In genomic region chr10:112424658-112425057, GRCh38 we compare ENCODE assay signal across 15 cellular contexts. TPM values are rescaled to one million over a fixed set of nuclear protein-coding genes. Genes with fewer than 3 reads are reported as not detected.
DNase-seq lines count a peak whose midpoint lies in the region; ATAC-seq, FAIRE-seq and TF ChIP-seq lines count a peak whose summit lies in the region.
"Had no signal": no experiment of that assay in that cellular context is flagged by ENCODE, and none has a peak within 500 bp of the region (broad histone marks: within the 10 kb centered on the region; RNA-seq: fewer than 3 reads in every experiment).

No MANE protein-coding gene starts in this region.

- H4K20me1 ChIP-seq in HepG2 (ENCODE audit: insufficient read depth, low read length) (no peaks in the 10 kb centered on the region), neural progenitor cell (ENCODE audit: low read depth) (no peaks in the 10 kb centered on the region)

- no peak for TF ChIP-seq CTCF in liver (IDR thresholded peaks at IDR 0.05; ENCODE audit: low read depth, low read length, missing input control)
- no peak for TF ChIP-seq CTCF in HepG2 (CRISPR knock-in tag; IDR thresholded peaks at IDR 0.05)
- TF ChIP-seq CTCF in neural progenitor cell (IDR thresholded peaks at IDR 0.05), result no peak
- TF ChIP-seq CTCF in testis (IDR thresholded peaks at IDR 0.05), result no peak
- TF ChIP-seq CTCF in nephron progenitor cell (IDR thresholded peaks at IDR 0.05), result no peak

- H3K27ac Mint-ChIP-seq in neural progenitor cell, result no peak overlapping the region
- H3K27ac Mint-ChIP-seq in nephron progenitor cell, result no peak overlapping the region
- H3K27ac Mint-ChIP-seq: B cell; CD4-positive, alpha-beta T cell; GM23338 had no signal

- no peak overlapping the region for H2AFZ ChIP-seq in HepG2 (ENCODE audit: low read length)
- H2AFZ ChIP-seq in neural progenitor cell (replicated peaks), result no peak overlapping the region
- H2AFZ ChIP-seq: GM23338 had no signal

- H3K36me3 ChIP-seq in liver (ENCODE audit: control insufficient read depth in 4 of 4, insufficient read depth in 3 of 4, low read depth in 1 of 4, low read length in 3 of 4) (peaks cover 8 to 59% (median 53%) of the 10 kb centered on the region in 4 donors), HepG2 (replicated peaks in 1 of 2; ENCODE audit: control insufficient read depth in 1 of 2, insufficient read depth in 2 of 2, low read length in 2 of 2) (peaks cover 24 to 66% of the 10 kb centered on the region in 2 experiments), neural progenitor cell (no peaks in the 10 kb centered on the region), testis (ENCODE audit: low read depth, missing control alignments) (no peaks in the 10 kb centered on the region)

- no peaks in the 10 kb centered on the region for H3F3A ChIP-seq in neural progenitor cell (ENCODE audit: low read depth)

- peaks cover 0 to 22% (median 8%) of the 10 kb centered on the region in 4 donors for H3K4me1 ChIP-seq in liver (ENCODE audit: control insufficient read depth in 4 of 4, insufficient read depth in 4 of 4, low read length in 3 of 4)
- peaks cover 6% of the 10 kb centered on the region for H3K4me1 ChIP-seq in HepG2 (ENCODE audit: insufficient read depth, low read length)
- H3K4me1 ChIP-seq in neural progenitor cell, result peaks cover 14% of the 10 kb centered on the region
- peaks cover 9% of the 10 kb centered on the region for H3K4me1 ChIP-seq in testis

- intact Hi-C loops in HepG2 (cut with micrococcal nuclease; ENCODE audit: unreplicated experiment), result no loop called here
- intact Hi-C loops in left colon (cut with DNase I, micrococcal nuclease), result no loop called here
- intact Hi-C loops in testis (cut with DNase I; ENCODE audit: low total_unique reads), result no loop called here

- no peaks in the 10 kb centered on the region for H3K36me3 Mint-ChIP-seq in neural progenitor cell
- H3K36me3 Mint-ChIP-seq in nephron progenitor cell (ENCODE audit: low read depth), result peaks cover 5% of the 10 kb centered on the region

- H3K27me3 Mint-ChIP-seq in neural progenitor cell (ENCODE audit: insufficient read depth, low read depth) (peaks cover 4% of the 10 kb centered on the region), nephron progenitor cell (ENCODE audit: low read depth, poor library complexity) (no peaks in the 10 kb centered on the region)
- H3K27me3 Mint-ChIP-seq: B cell; CD4-positive, alpha-beta T cell had no signal

- H3K9ac ChIP-seq in liver (ENCODE audit: low read depth in 1 of 2, low read length in 2 of 2) (no peak overlapping the region), HepG2 (ENCODE audit: insufficient read depth, low read depth, low read length) (no peak overlapping the region), neural progenitor cell (no peak overlapping the region)

- TF ChIP-seq EP300 in HepG2 (IDR thresholded peaks at IDR 0.05; ENCODE audit: low read depth in 2 of 2, low read length in 2 of 2) (no peak), HepG2 (CRISPR knock-in tag; IDR thresholded peaks at IDR 0.05; ENCODE audit: borderline replicate concordance) (no peak)

- H3K79me2 ChIP-seq in HepG2 (ENCODE audit: insufficient read depth, low read length), result no peaks in the 10 kb centered on the region
- no peaks in the 10 kb centered on the region for H3K79me2 ChIP-seq in neural progenitor cell (ENCODE audit: low read depth)

- H3K27ac ChIP-seq in liver (ENCODE audit: low read depth in 1 of 2, low read length in 2 of 2), result no peak overlapping the region
- no peak overlapping the region for H3K27ac ChIP-seq in HepG2 (ENCODE audit: extremely low read length, insufficient read depth, low read length)
- peak overlapping the region; percentile 32 for H3K27ac ChIP-seq in neural progenitor cell
- H3K27ac ChIP-seq in testis, result peak overlapping the region; percentile 44 to 52

- 43% methylated on average over 2 of the region's 2 CpGs for WGBS in liver
- 94% methylated on average over 2 of the region's 2 CpGs for WGBS in HepG2 (ENCODE audit: low lambda C conversion rate)
- 69 to 88% methylated on average over 2 of the region's 2 CpGs for WGBS in testis, 2 donors

- H3K9me3 ChIP-seq in liver (ENCODE audit: control insufficient read depth in 4 of 4, low read length in 3 of 4), result no peaks in the 10 kb centered on the region
- no peaks in the 10 kb centered on the region for H3K9me3 ChIP-seq in HepG2 (ENCODE audit: low read length)
- no peaks in the 10 kb centered on the region for H3K9me3 ChIP-seq in neural progenitor cell (ENCODE audit: low read depth)
- no peaks in the 10 kb centered on the region for H3K9me3 ChIP-seq in testis

- no peak for TF ChIP-seq POLR2A in HepG2 (IDR thresholded peaks at IDR 0.05; ENCODE audit: insufficient read depth in 1 of 2, low read depth in 2 of 2, low read length in 2 of 2)
- TF ChIP-seq POLR2A in testis (IDR thresholded peaks at IDR 0.05), result no peak

- H3K4me1 Mint-ChIP-seq in neural progenitor cell (no peaks in the 10 kb centered on the region), nephron progenitor cell (no peaks in the 10 kb centered on the region)
- H3K4me1 Mint-ChIP-seq: GM23338 had no signal

- no peak overlapping the region for H3K4me3 ChIP-seq in liver (ENCODE audit: low read depth in 1 of 3, low read length in 3 of 3)
- H3K4me3 ChIP-seq in HepG2 (replicated peaks in 1 of 3; ENCODE audit: insufficient read depth in 1 of 3, low read depth in 2 of 3, low read length in 3 of 3), result no peak overlapping the region
- H3K4me3 ChIP-seq in neural progenitor cell, result no peak overlapping the region
- no peak overlapping the region for H3K4me3 ChIP-seq in testis
- H3K4me3 ChIP-seq: GM23338 had no signal

- no peak for DNase-seq in HepG2 (ENCODE audit: low spot score)
- no peak for DNase-seq in left colon
- peak; percentile 46 for DNase-seq in neural progenitor cell (ENCODE audit: low spot score)
- no peak for DNase-seq in testis
- no peak for DNase-seq in nephron progenitor cell
- DNase-seq: C1 segment of cervical spinal cord; Calu3; CD4-positive, alpha-beta T cell; DMS 273 treated with DMSO at 0.1 percent for 48 hours; H7 had no signal

- H3K27me3 ChIP-seq in liver (ENCODE audit: control insufficient read depth in 4 of 4, insufficient read depth in 4 of 4, low read length in 3 of 4) (no peaks in the 10 kb centered on the region), HepG2 (ENCODE audit: control insufficient read depth in 1 of 2, insufficient read depth in 2 of 2, low read length in 2 of 2) (no peaks in the 10 kb centered on the region), neural progenitor cell (no peaks in the 10 kb centered on the region), testis (no peaks in the 10 kb centered on the region)

- in situ Hi-C loops in HepG2 (cut with HindIII; ENCODE audit: extremely low pct_ligation_motif_present, low pct_unique_long_range_greater_than_20kb), result loop anchor here (25.0 kb wide), 2 partner anchors 87 to 287 kb away; no protein-coding TSS in a partner anchor

- FAIRE-seq in HepG2 (lab: Jason Lieb, UNC), result no peak
- FAIRE-seq: A204.1 had no signal

- H3K4me3 Mint-ChIP-seq in neural progenitor cell (no peak overlapping the region), nephron progenitor cell (no peak overlapping the region)
- H3K4me3 Mint-ChIP-seq: B cell; CD4-positive, alpha-beta T cell; GM23338 had no signal

- no peaks in the 10 kb centered on the region for H3K9me3 Mint-ChIP-seq in neural progenitor cell
- H3K9me3 Mint-ChIP-seq in nephron progenitor cell, result no peaks in the 10 kb centered on the region
- H3K9me3 Mint-ChIP-seq: CD4-positive, alpha-beta T cell; GM23338 had no signal

- TF ChIP-seq RAD21 in liver (IDR thresholded peaks at IDR 0.05) (no peak), HepG2 (CRISPR knock-in tag; IDR thresholded peaks at IDR 0.05) (no peak)

- CTCF ChIA-PET in HepG2 (lab: Yijun Ruan, JAX; ENCODE audit: low intra/inter-chr PET ratio, low total read pairs), result no interaction called here

- H3K4me2 ChIP-seq in HepG2 (ENCODE audit: low read depth, low read length) (no peak overlapping the region), neural progenitor cell (peak overlapping the region; percentile 46)
- H3K4me2 ChIP-seq: GM23338 had no signal

- POLR2A ChIA-PET in HepG2 (lab: Yijun Ruan, JAX), result no interaction called here

- no TSS peak for BruUV-seq in HepG2 (replicated peaks; lab: Mats Ljungman, UMichigan)

- ATAC-seq in HepG2 (no peak), left colon (peak; percentile 34), GM18873 (IDR thresholded peaks at IDR 0.05; ENCODE audit: low FRiP score, unreplicated experiment) (no peak)
- ATAC-seq: GM23338 had no signal

RNA-seq across cellular contexts. Expression of gene ZDHHC6, which starts 22.1 kb away (rescaled TPM):
- total RNA-seq in liver, result 10 to 100 TPM; 14.1 to 19.4 TPM
- polyA plus RNA-seq in liver, result 10 to 100 TPM; 13.2 to 18.3 TPM
- total RNA-seq in HepG2 (2016; rRNA removed; fragmentation: Illumina TruSeq; extraction: Trizol), result 49.4 and 50.9 TPM in 2 replicates
- total RNA-seq in HepG2 (2016; cell fraction: cytosol; rRNA removed; fragmentation: Illumina TruSeq; extraction: Trizol; ENCODE audit: low read depth), result 35.2 and 46.9 TPM in 2 replicates
- 52.5 and 54.7 TPM in 2 replicates for total RNA-seq in HepG2 (2016; cell fraction: insoluble cytoplasmic fraction; rRNA removed; fragmentation: Illumina TruSeq; extraction: Trizol)
- 80.7 and 80.9 TPM in 2 replicates for total RNA-seq in HepG2 (2016; cell fraction: membrane; rRNA removed; fragmentation: Illumina TruSeq; extraction: Trizol)
- 42.2 and 43.4 TPM in 2 replicates for total RNA-seq in HepG2 (2016; cell fraction: nucleus; rRNA removed; fragmentation: Illumina TruSeq; extraction: Trizol)
- polyA plus RNA-seq in HepG2 (2011; rRNA removed), result 16.3 and 20.9 TPM in 2 replicates
- polyA plus RNA-seq in HepG2 (2011; cell fraction: cytosol; rRNA removed), result 8.4 and 12.7 TPM in 2 replicates
- 34.4 and 41.6 TPM in 2 replicates for polyA plus RNA-seq in HepG2 (2011; cell fraction: nucleus; rRNA removed)
- polyA plus RNA-seq in HepG2 (2012), result 22.0 and 25.6 TPM in 2 replicates
- polyA plus RNA-seq in HepG2 (2016; cell fraction: cytosol; fragmentation: Illumina TruSeq; extraction: Trizol; ENCODE audit: low read depth), result 33.5 and 47.1 TPM in 2 replicates
- 44.1 and 46.7 TPM in 2 replicates for polyA plus RNA-seq in HepG2 (2016; cell fraction: insoluble cytoplasmic fraction; fragmentation: Illumina TruSeq; extraction: Trizol; ENCODE audit: low read depth)
- 57.9 and 69.4 TPM in 2 replicates for polyA plus RNA-seq in HepG2 (2016; cell fraction: membrane; fragmentation: Illumina TruSeq; extraction: Trizol; ENCODE audit: low read depth)
- 80.3 and 81.7 TPM in 2 replicates for polyA plus RNA-seq in HepG2 (2016; cell fraction: nucleus; fragmentation: Illumina TruSeq; extraction: Trizol; ENCODE audit: insufficient read depth, low read depth)
- 17.3 and 32.4 TPM in 2 replicates for polyA minus RNA-seq in HepG2 (2011; rRNA and poly(A)+ RNA removed; ENCODE audit: low replicate concordance)
- polyA minus RNA-seq in HepG2 (2011; cell fraction: cytosol; rRNA and poly(A)+ RNA removed), result 6.6 and 7.8 TPM in 2 replicates
- 34.8 and 42.5 TPM in 2 replicates for polyA minus RNA-seq in HepG2 (2011; cell fraction: nucleus; rRNA and poly(A)+ RNA removed)
- 10 to 100 TPM; 31.7 to 34.0 TPM for total RNA-seq in left colon
- total RNA-seq in neural progenitor cell (ENCODE audit: low replicate concordance), result 28.2 and 37.7 TPM in 2 replicates
- total RNA-seq in testis, result 10 to 100 TPM; 28.5 to 29.1 TPM
- polyA plus RNA-seq in testis (ENCODE audit: insufficient read depth, low read depth, low replicate concordance), result 26.3 TPM

RNA-seq across cellular contexts. Expression of gene VTI1A, which starts 22.4 kb away (rescaled TPM):
- total RNA-seq in liver (10 to 100 TPM; 13.4 to 26.9 TPM), HepG2 (2016; rRNA removed; fragmentation: Illumina TruSeq; extraction: Trizol) (32.7 and 38.7 TPM in 2 replicates), left colon (10 to 100 TPM; 44.4 to 52.8 TPM), neural progenitor cell (ENCODE audit: low replicate concordance) (28.8 and 30.4 TPM in 2 replicates), testis (10 to 100 TPM; 63.4 to 85.9 TPM)
- polyA plus RNA-seq in liver (10 to 100 TPM in 1 of 2 donors, 1 to 10 TPM in 1; 5.5 to 12.7 TPM), HepG2 (2011; rRNA removed) (10.2 and 11.7 TPM in 2 replicates), testis (ENCODE audit: insufficient read depth, low read depth, low replicate concordance) (25.5 TPM)
- total RNA-seq in HepG2 (2016; cell fraction: cytosol; rRNA removed; fragmentation: Illumina TruSeq; extraction: Trizol; ENCODE audit: low read depth), result 7.8 and 10.4 TPM in 2 replicates
- 31.1 and 36.1 TPM in 2 replicates for total RNA-seq in HepG2 (2016; cell fraction: insoluble cytoplasmic fraction; rRNA removed; fragmentation: Illumina TruSeq; extraction: Trizol)
- 19.0 and 19.3 TPM in 2 replicates for total RNA-seq in HepG2 (2016; cell fraction: membrane; rRNA removed; fragmentation: Illumina TruSeq; extraction: Trizol)
- total RNA-seq in HepG2 (2016; cell fraction: nucleus; rRNA removed; fragmentation: Illumina TruSeq; extraction: Trizol), result 73.4 and 74.7 TPM in 2 replicates
- 8.2 and 9.5 TPM in 2 replicates for polyA plus RNA-seq in HepG2 (2011; cell fraction: cytosol; rRNA removed)
- 19.8 and 20.7 TPM in 2 replicates for polyA plus RNA-seq in HepG2 (2011; cell fraction: nucleus; rRNA removed)
- polyA plus RNA-seq in HepG2 (2012), result 9.5 and 11.1 TPM in 2 replicates
- polyA plus RNA-seq in HepG2 (2016; cell fraction: cytosol; fragmentation: Illumina TruSeq; extraction: Trizol; ENCODE audit: low read depth), result 8.3 and 11.0 TPM in 2 replicates
- 32.7 and 33.2 TPM in 2 replicates for polyA plus RNA-seq in HepG2 (2016; cell fraction: insoluble cytoplasmic fraction; fragmentation: Illumina TruSeq; extraction: Trizol; ENCODE audit: low read depth)
- polyA plus RNA-seq in HepG2 (2016; cell fraction: membrane; fragmentation: Illumina TruSeq; extraction: Trizol; ENCODE audit: low read depth), result 12.7 and 14.9 TPM in 2 replicates
- polyA plus RNA-seq in HepG2 (2016; cell fraction: nucleus; fragmentation: Illumina TruSeq; extraction: Trizol; ENCODE audit: insufficient read depth, low read depth), result 29.8 and 34.7 TPM in 2 replicates
- 15.3 and 16.3 TPM in 2 replicates for polyA minus RNA-seq in HepG2 (2011; rRNA and poly(A)+ RNA removed; ENCODE audit: low replicate concordance)
- 7.6 and 7.8 TPM in 2 replicates for polyA minus RNA-seq in HepG2 (2011; cell fraction: cytosol; rRNA and poly(A)+ RNA removed)
- 84.0 and 86.0 TPM in 2 replicates for polyA minus RNA-seq in HepG2 (2011; cell fraction: nucleus; rRNA and poly(A)+ RNA removed)

RNA-seq across cellular contexts. Expression of gene ACSL5, which starts 50.7 kb away (rescaled TPM):
- total RNA-seq in liver (100 to 1,000 TPM in 1 of 2 donors, 10 to 100 TPM in 1; 15.0 to 201 TPM), HepG2 (2016; rRNA removed; fragmentation: Illumina TruSeq; extraction: Trizol) (32.7 and 56.4 TPM in 2 replicates), left colon (100 to 1,000 TPM; 216 to 301 TPM), neural progenitor cell (ENCODE audit: low replicate concordance) (not detected in 2 replicates), testis (10 to 100 TPM; 10.1 to 11.4 TPM)
- polyA plus RNA-seq in liver (10 to 100 TPM; 32.0 to 55.0 TPM), HepG2 (2011; rRNA removed) (72.1 and 82.5 TPM in 2 replicates), testis (ENCODE audit: insufficient read depth, low read depth, low replicate concordance) (20.1 TPM)
- total RNA-seq in HepG2 (2016; cell fraction: cytosol; rRNA removed; fragmentation: Illumina TruSeq; extraction: Trizol; ENCODE audit: low read depth), result 7.5 and 7.6 TPM in 2 replicates
- 31.4 and 60.5 TPM in 2 replicates for total RNA-seq in HepG2 (2016; cell fraction: insoluble cytoplasmic fraction; rRNA removed; fragmentation: Illumina TruSeq; extraction: Trizol)
- 11.4 and 13.4 TPM in 2 replicates for total RNA-seq in HepG2 (2016; cell fraction: membrane; rRNA removed; fragmentation: Illumina TruSeq; extraction: Trizol)
- total RNA-seq in HepG2 (2016; cell fraction: nucleus; rRNA removed; fragmentation: Illumina TruSeq; extraction: Trizol), result 67.4 and 69.7 TPM in 2 replicates
- polyA plus RNA-seq in HepG2 (2011; cell fraction: cytosol; rRNA removed), result 46.4 and 61.1 TPM in 2 replicates
- 118 and 139 TPM in 2 replicates for polyA plus RNA-seq in HepG2 (2011; cell fraction: nucleus; rRNA removed)
- polyA plus RNA-seq in HepG2 (2012), result 67.2 and 80.7 TPM in 2 replicates
- polyA plus RNA-seq in HepG2 (2016; cell fraction: cytosol; fragmentation: Illumina TruSeq; extraction: Trizol; ENCODE audit: low read depth), result 3.7 and 4.3 TPM in 2 replicates
- 26.4 and 27.5 TPM in 2 replicates for polyA plus RNA-seq in HepG2 (2016; cell fraction: insoluble cytoplasmic fraction; fragmentation: Illumina TruSeq; extraction: Trizol; ENCODE audit: low read depth)
- 6.5 TPM in 2 replicates for polyA plus RNA-seq in HepG2 (2016; cell fraction: membrane; fragmentation: Illumina TruSeq; extraction: Trizol; ENCODE audit: low read depth)
- 88.2 and 99.1 TPM in 2 replicates for polyA plus RNA-seq in HepG2 (2016; cell fraction: nucleus; fragmentation: Illumina TruSeq; extraction: Trizol; ENCODE audit: insufficient read depth, low read depth)
- polyA minus RNA-seq in HepG2 (2011; rRNA and poly(A)+ RNA removed; ENCODE audit: low replicate concordance), result 45.1 and 203 TPM in 2 replicates
- 54.1 and 66.6 TPM in 2 replicates for polyA minus RNA-seq in HepG2 (2011; cell fraction: cytosol; rRNA and poly(A)+ RNA removed)
- polyA minus RNA-seq in HepG2 (2011; cell fraction: nucleus; rRNA and poly(A)+ RNA removed), result 68.9 and 74.5 TPM in 2 replicates
- total RNA-seq: GM23338 had no signal
- polyA plus RNA-seq: GM23338 had no signal

Comparison
In these comparisons a context has a peak if more than half of its experiments do, and no peak if none do; other contexts are left out.
1. H3K27ac ChIP-seq: peak in neural progenitor cell (single experiment) and testis (2 of 2); none in liver (0 of 2) and HepG2 (single experiment).